12 cellular contexts compared by ENCODE assay signal in the genomic region with DNA sequence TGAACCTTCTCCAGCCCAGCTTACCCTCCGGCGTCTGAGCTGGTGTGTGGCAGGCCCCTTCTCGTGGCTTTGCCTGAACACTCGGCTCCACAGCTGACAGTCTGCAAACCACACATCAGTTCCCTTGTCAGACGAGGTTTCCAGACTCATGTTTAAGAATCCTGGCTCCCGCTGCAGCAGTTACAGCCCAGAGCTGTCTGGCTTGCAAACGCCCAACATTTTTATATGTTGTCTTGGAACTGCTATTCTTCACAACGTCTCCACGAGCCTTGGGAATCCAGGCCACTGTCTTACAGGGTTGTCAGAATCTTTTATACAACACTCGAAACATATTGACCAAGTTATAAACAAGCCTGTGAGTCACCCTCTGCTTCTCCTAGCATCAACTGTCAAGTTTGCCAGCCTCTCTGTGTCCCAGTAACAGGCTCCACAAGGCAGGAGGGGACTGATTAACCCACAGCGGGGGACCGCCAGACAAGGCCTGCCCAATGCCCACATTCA.
DNase-seq lines count a peak whose midpoint lies in the region; ATAC-seq and TF ChIP-seq lines count a peak whose summit lies in the region.
"Had no signal": no experiment of that assay in that cellular context is flagged by ENCODE, and none has a peak within 500 bp of the region (broad histone marks: within the 10 kb centered on the region; RNA-seq: fewer than 3 reads in every experiment).

No MANE protein-coding gene starts in this region.

- H3K4me3 Mint-ChIP-seq in endodermal cell = no peak overlapping the region
- H3K4me3 Mint-ChIP-seq: mesothelial cell of epicardium had no signal

- peaks cover 16% of the 10 kb centered on the region for H3K36me3 Mint-ChIP-seq in endodermal cell (ENCODE audit: low read depth)

- H3K27me3 ChIP-seq in endodermal cell (ENCODE audit: control insufficient read depth, insufficient read depth, low read length, poor library complexity, severe bottlenecking) = no peaks in the 10 kb centered on the region

- ATAC-seq in Right ventricle myocardium inferior (peak; percentile 49), GM18870 (IDR thresholded peaks at IDR 0.05; ENCODE audit: unreplicated experiment) (no peak)

- no peak overlapping the region for H3K4me3 ChIP-seq in endodermal cell (ENCODE audit: low read length)
- H3K4me3 ChIP-seq: HAP-1 had no signal

- DNase-seq in Right ventricle myocardium inferior (ENCODE audit: missing footprints) = no peak
- no peak for DNase-seq in cardiac septum (ENCODE audit: low spot score)
- no peak for DNase-seq in endodermal cell
- peak; percentile 45 for DNase-seq in mucosa of gallbladder (ENCODE audit: low spot score)
- no peak for DNase-seq in NCI-H526 treated with DMSO at 0.1 percent for 48 hours (lab: John Stamatoyannopoulos, UW)
- no peak for DNase-seq in DMS 273 (lab: John Stamatoyannopoulos, UW; ENCODE audit: unreplicated experiment)
- DNase-seq in NCI-H2107 (lab: John Stamatoyannopoulos, UW) = no peak
- DNase-seq: activated CD8-positive, alpha-beta memory T cell treated with anti-CD3 and anti-CD28 coated beads, Interleukin-2, amount 50 U/mL, for 48 hours; AML-193 had no signal

- H3K27ac Mint-ChIP-seq in endodermal cell = no peak overlapping the region
- H3K27ac Mint-ChIP-seq: mesothelial cell of epicardium had no signal

- WGBS in endodermal cell (ENCODE audit: insufficient coverage in 1 of 2, insufficient read length in 1 of 2), 2 experiments = 63 to 72% methylated on average over 6 to 12 of the region's 12 CpGs

- peaks cover 6% of the 10 kb centered on the region for H3K4me1 ChIP-seq in endodermal cell (ENCODE audit: control insufficient read depth, insufficient read depth, low read length)

- no peak overlapping the region for H3K9ac ChIP-seq in endodermal cell (ENCODE audit: extremely low read depth, low read length, poor library complexity, severe bottlenecking)

- H3K9me3 ChIP-seq in endodermal cell (ENCODE audit: control insufficient read depth, low read length) = no peaks in the 10 kb centered on the region
- H3K9me3 ChIP-seq: HAP-1 had no signal

- H3K36me3 ChIP-seq in endodermal cell (ENCODE audit: control insufficient read depth, insufficient read depth, low read length) = peaks cover 5% of the 10 kb centered on the region

- no peaks in the 10 kb centered on the region for H3K27me3 Mint-ChIP-seq in endodermal cell (ENCODE audit: insufficient read depth)

- no peaks in the 10 kb centered on the region for H3K9me3 Mint-ChIP-seq in endodermal cell
- H3K9me3 Mint-ChIP-seq: mesothelial cell of epicardium had no signal

- H3K4me1 Mint-ChIP-seq in endodermal cell = peaks cover 27% of the 10 kb centered on the region

- no peak for TF ChIP-seq CTCF in endodermal cell (conservative IDR thresholded peaks at IDR 0.05)

- intact Hi-C loops in Right ventricle myocardium inferior (cut with DNase I) = no loop called here
- intact Hi-C loops in cardiac septum (cut with DNase I) = no loop called here

- H3K27ac ChIP-seq in endodermal cell (ENCODE audit: low read depth, low read length) = peak overlapping the region; percentile 83
